In genomic region chr6:163284151-163284550, GRCh38 we compare ENCODE assay signal across 12 cellular contexts.
"Had no signal": no experiment of that assay in that cellular context is flagged by ENCODE, and none has a peak within 500 bp of the region (broad histone marks: within the 10 kb centered on the region; RNA-seq: fewer than 3 reads in every experiment).

No MANE protein-coding gene starts in this region.

- ATAC-seq: body of pancreas; gastroesophageal sphincter; naive thymus-derived CD8-positive, alpha-beta T cell; stimulated activated naive CD8-positive, alpha-beta T cell treated with anti-CD3 and anti-CD28 coated beads, Interleukin-15, amount 100 ng/mL, for 72 hours had no signal

- DNase-seq: activated T-cell treated with anti-CD3 and anti-CD28 coated beads, Interleukin-2, amount 50 U/mL, for 1 hour; body of pancreas; effector CD8-positive, alpha-beta T cell; naive thymus-derived CD8-positive, alpha-beta T cell; stimulated activated CD4-positive, alpha-beta T cell treated with anti-CD3 and anti-CD28 coated beads, Interleukin-4, amount 100 ng/mL, for 24 hours; stimulated activated naive CD8-positive, alpha-beta T cell treated with anti-CD3 and anti-CD28 coated beads, Interleukin-15, amount 100 ng/mL, for 72 hours; thyroid gland; uterus had no signal

- H3K27ac ChIP-seq: body of pancreas, gastroesophageal sphincter, hepatocyte, thyroid gland, uterus had no signal

- H3K27ac Mint-ChIP-seq: activated naive CD4-positive, alpha-beta T cell treated with anti-CD3 and anti-CD28 coated beads, Interleukin-2, amount 50 U/mL, for 24 hours; naive thymus-derived CD8-positive, alpha-beta T cell; progenitor cell of endocrine pancreas; stimulated activated naive CD8-positive, alpha-beta T cell treated with anti-CD3 and anti-CD28 coated beads, Interleukin-15, amount 100 ng/mL, for 72 hours had no signal

- H3K36me3 Mint-ChIP-seq: activated naive CD4-positive, alpha-beta T cell treated with anti-CD3 and anti-CD28 coated beads, Interleukin-2, amount 50 U/mL, for 24 hours; naive thymus-derived CD8-positive, alpha-beta T cell had no signal

- H3K27me3 Mint-ChIP-seq: progenitor cell of endocrine pancreas had no signal

- H3K9me3 Mint-ChIP-seq: activated naive CD4-positive, alpha-beta T cell treated with anti-CD3 and anti-CD28 coated beads, Interleukin-2, amount 50 U/mL, for 24 hours; naive thymus-derived CD8-positive, alpha-beta T cell; stimulated activated naive CD8-positive, alpha-beta T cell treated with anti-CD3 and anti-CD28 coated beads, Interleukin-15, amount 100 ng/mL, for 72 hours had no signal

- H3K4me3 Mint-ChIP-seq: activated naive CD4-positive, alpha-beta T cell treated with anti-CD3 and anti-CD28 coated beads, Interleukin-2, amount 50 U/mL, for 24 hours; naive thymus-derived CD8-positive, alpha-beta T cell; stimulated activated naive CD8-positive, alpha-beta T cell treated with anti-CD3 and anti-CD28 coated beads, Interleukin-15, amount 100 ng/mL, for 72 hours had no signal

- H3K4me1 Mint-ChIP-seq: activated naive CD4-positive, alpha-beta T cell treated with anti-CD3 and anti-CD28 coated beads, Interleukin-2, amount 50 U/mL, for 24 hours; stimulated activated naive CD8-positive, alpha-beta T cell treated with anti-CD3 and anti-CD28 coated beads, Interleukin-15, amount 100 ng/mL, for 72 hours had no signal
